Comparison of ENCODE assay signal across 1 cellular context in the genomic region with DNA sequence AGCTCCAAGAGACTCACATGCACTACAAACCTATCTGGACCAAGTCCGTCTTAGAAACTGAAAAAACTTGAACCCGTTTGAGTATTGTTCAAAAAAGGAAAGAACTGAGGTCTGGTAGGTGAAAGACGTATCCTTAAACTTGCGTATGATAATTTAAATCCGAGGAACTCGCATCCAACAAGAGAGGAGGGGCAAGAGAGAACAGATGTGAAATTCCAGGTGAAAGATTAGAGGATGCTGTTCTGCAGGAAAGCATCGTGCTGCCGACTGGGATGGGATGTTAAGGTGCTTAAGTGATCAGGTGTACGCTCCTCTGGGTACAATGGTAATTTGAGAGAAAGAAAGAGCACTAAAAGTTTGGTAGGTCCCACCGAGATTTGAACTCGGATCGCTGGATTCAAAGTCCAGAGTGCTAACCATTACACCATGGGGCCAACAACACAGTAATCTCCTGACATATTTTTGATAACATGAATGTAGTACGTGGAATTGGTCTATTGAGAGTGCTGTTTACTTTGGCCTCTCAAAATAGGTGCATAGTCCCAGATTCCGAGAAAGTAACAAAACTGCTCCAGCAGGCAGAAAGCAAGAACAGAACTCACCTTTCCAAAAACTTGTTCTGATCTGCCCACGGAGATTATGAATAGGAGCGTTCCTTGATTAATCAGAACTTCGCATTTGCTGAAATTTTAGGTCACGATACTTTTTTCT.
TF ChIP-seq lines count a peak whose summit lies in the region.

No MANE protein-coding gene starts in this region.

TF ChIP-seq in HepG2, 621 proteins besides CTCF, POLR2A, EP300 and RAD21 (continued from another document and continues in another):
- TF ChIP-seq, protein P1, sequence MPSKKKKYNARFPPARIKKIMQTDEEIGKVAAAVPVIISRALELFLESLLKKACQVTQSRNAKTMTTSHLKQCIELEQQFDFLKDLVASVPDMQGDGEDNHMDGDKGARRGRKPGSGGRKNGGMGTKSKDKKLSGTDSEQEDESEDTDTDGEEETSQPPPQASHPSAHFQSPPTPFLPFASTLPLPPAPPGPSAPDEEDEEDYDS (CRISPR knock-in tag; IDR thresholded peaks at IDR 0.05), result peak; percentile 59; the same call in 1 of the 2 replicates
- no peak for TF ChIP-seq ZBTB25 (CRISPR knock-in tag; IDR thresholded peaks at IDR 0.05)
- no peak for TF ChIP-seq ETV6 (CRISPR knock-in tag; conservative IDR thresholded peaks at IDR 0.05)
- TF ChIP-seq YEATS4 (CRISPR knock-in tag; IDR thresholded peaks at IDR 0.05; ENCODE audit: borderline replicate concordance), result no peak
- no peak for TF ChIP-seq NFKBIZ (CRISPR knock-in tag; IDR thresholded peaks at IDR 0.05)
- TF ChIP-seq NR3C1 (CRISPR knock-in tag; IDR thresholded peaks at IDR 0.05), result no peak
- TF ChIP-seq ZNF598 (CRISPR knock-in tag; IDR thresholded peaks at IDR 0.05; ENCODE audit: borderline replicate concordance), result no peak
- 0 out of 2 replicates have a peak, but pooled peaks have one; percentile 12 for TF ChIP-seq ZNF383 (CRISPR knock-in tag; IDR thresholded peaks at IDR 0.05; ENCODE audit: borderline replicate concordance)
- TF ChIP-seq IRX3 (CRISPR knock-in tag; IDR thresholded peaks at IDR 0.05; ENCODE audit: borderline replicate concordance, low read depth), result no peak
- no peak for TF ChIP-seq ZNF10 (CRISPR knock-in tag; IDR thresholded peaks at IDR 0.05; ENCODE audit: borderline replicate concordance, low read depth)
- TF ChIP-seq ZBTB38 (CRISPR knock-in tag; IDR thresholded peaks at IDR 0.05), result no peak
- TF ChIP-seq CREB1 (IDR thresholded peaks at IDR 0.05), result peak; percentile 22; the same call in 1 of the 2 replicates
- TF ChIP-seq CREB1 (CRISPR knock-in tag; IDR thresholded peaks at IDR 0.05), result peak; percentile 53
- no peak for TF ChIP-seq HMG20B (CRISPR knock-in tag; conservative IDR thresholded peaks at IDR 0.05)
- TF ChIP-seq PLRG1 (conservative IDR thresholded peaks at IDR 0.05), result no peak
- TF ChIP-seq KLF11 (CRISPR knock-in tag; IDR thresholded peaks at IDR 0.05), result no peak
- TF ChIP-seq NR2F2 (IDR thresholded peaks at IDR 0.05; ENCODE audit: borderline replicate concordance, low read depth), result peak; percentile 24; the same call in 1 of the 2 replicates
- TF ChIP-seq TRIM24 (CRISPR knock-in tag; IDR thresholded peaks at IDR 0.05), result no peak
- peak; percentile 55; the same call in 1 of the 2 replicates for TF ChIP-seq RXRB (CRISPR knock-in tag; IDR thresholded peaks at IDR 0.05; ENCODE audit: borderline replicate concordance)
- TF ChIP-seq SNRNP70 (IDR thresholded peaks at IDR 0.05; ENCODE audit: low read depth, low read length), result no peak
- TF ChIP-seq ZBTB37 (CRISPR knock-in tag; IDR thresholded peaks at IDR 0.05), result no peak
- TF ChIP-seq, protein P2, sequence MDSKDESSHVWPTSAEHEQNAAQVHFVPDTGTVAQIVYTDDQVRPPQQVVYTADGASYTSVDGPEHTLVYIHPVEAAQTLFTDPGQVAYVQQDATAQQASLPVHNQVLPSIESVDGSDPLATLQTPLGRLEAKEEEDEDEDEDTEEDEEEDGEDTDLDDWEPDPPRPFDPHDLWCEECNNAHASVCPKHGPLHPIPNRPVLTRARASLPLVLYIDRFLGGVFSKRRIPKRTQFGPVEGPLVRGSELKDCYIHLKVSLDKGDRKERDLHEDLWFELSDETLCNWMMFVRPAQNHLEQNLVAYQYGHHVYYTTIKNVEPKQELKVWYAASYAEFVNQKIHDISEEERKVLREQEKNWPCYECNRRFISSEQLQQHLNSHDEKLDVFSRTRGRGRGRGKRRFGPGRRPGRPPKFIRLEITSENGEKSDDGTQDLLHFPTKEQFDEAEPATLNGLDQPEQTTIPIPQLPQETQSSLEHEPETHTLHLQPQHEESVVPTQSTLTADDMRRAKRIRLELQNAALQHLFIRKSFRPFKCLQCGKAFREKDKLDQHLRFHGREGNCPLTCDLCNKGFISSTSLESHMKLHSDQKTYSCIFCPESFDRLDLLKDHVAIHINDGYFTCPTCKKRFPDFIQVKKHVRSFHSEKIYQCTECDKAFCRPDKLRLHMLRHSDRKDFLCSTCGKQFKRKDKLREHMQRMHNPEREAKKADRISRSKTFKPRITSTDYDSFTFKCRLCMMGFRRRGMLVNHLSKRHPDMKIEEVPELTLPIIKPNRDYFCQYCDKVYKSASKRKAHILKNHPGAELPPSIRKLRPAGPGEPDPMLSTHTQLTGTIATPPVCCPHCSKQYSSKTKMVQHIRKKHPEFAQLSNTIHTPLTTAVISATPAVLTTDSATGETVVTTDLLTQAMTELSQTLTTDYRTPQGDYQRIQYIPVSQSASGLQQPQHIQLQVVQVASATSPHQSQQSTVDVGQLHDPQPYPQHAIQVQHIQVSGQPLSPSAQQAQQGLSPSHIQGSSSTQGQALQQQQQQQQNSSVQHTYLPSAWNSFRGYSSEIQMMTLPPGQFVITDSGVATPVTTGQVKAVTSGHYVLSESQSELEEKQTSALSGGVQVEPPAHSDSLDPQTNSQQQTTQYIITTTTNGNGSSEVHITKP (CRISPR knock-in tag; IDR thresholded peaks at IDR 0.05; ENCODE audit: low read depth), result peak; percentile 57; the same call in 1 of the 2 replicates
- TF ChIP-seq AHR (CRISPR knock-in tag; IDR thresholded peaks at IDR 0.05), result no peak
- TF ChIP-seq CENPT (CRISPR knock-in tag; IDR thresholded peaks at IDR 0.05; ENCODE audit: low read depth), result no peak
- TF ChIP-seq BORCS8-MEF2B (CRISPR knock-in tag; IDR thresholded peaks at IDR 0.05), result no peak
- no peak for TF ChIP-seq XRCC5 (optimal IDR thresholded peaks at IDR 0.05; ENCODE audit: low read length)
- TF ChIP-seq SSRP1 (CRISPR knock-in tag; IDR thresholded peaks at IDR 0.05), result no peak; the same call in 1 of the 2 replicates
- no peak for TF ChIP-seq RARG (CRISPR knock-in tag; IDR thresholded peaks at IDR 0.05; ENCODE audit: low read depth)
- TF ChIP-seq ZNF720 (CRISPR knock-in tag; IDR thresholded peaks at IDR 0.05), result no peak
- no peak for TF ChIP-seq THAP8 (CRISPR knock-in tag; IDR thresholded peaks at IDR 0.05; ENCODE audit: borderline replicate concordance)
- TF ChIP-seq CENPX (CRISPR knock-in tag; IDR thresholded peaks at IDR 0.05), result no peak
- TF ChIP-seq, protein P3, sequence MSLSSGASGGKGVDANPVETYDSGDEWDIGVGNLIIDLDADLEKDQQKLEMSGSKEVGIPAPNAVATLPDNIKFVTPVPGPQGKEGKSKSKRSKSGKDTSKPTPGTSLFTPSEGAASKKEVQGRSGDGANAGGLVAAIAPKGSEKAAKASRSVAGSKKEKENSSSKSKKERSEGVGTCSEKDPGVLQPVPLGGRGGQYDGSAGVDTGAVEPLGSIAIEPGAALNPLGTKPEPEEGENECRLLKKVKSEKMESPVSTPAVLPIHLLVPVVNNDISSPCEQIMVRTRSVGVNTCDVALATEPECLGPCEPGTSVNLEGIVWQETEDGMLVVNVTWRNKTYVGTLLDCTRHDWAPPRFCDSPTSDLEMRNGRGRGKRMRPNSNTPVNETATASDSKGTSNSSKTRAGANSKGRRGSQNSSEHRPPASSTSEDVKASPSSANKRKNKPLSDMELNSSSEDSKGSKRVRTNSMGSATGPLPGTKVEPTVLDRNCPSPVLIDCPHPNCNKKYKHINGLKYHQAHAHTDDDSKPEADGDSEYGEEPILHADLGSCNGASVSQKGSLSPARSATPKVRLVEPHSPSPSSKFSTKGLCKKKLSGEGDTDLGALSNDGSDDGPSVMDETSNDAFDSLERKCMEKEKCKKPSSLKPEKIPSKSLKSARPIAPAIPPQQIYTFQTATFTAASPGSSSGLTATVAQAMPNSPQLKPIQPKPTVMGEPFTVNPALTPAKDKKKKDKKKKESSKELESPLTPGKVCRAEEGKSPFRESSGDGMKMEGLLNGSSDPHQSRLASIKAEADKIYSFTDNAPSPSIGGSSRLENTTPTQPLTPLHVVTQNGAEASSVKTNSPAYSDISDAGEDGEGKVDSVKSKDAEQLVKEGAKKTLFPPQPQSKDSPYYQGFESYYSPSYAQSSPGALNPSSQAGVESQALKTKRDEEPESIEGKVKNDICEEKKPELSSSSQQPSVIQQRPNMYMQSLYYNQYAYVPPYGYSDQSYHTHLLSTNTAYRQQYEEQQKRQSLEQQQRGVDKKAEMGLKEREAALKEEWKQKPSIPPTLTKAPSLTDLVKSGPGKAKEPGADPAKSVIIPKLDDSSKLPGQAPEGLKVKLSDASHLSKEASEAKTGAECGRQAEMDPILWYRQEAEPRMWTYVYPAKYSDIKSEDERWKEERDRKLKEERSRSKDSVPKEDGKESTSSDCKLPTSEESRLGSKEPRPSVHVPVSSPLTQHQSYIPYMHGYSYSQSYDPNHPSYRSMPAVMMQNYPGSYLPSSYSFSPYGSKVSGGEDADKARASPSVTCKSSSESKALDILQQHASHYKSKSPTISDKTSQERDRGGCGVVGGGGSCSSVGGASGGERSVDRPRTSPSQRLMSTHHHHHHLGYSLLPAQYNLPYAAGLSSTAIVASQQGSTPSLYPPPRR (CRISPR knock-in tag; IDR thresholded peaks at IDR 0.05; ENCODE audit: borderline replicate concordance), result no peak
- TF ChIP-seq KDM2A (CRISPR knock-in tag; IDR thresholded peaks at IDR 0.05; ENCODE audit: borderline replicate concordance, low read depth), result no peak
- no peak for TF ChIP-seq NFRKB (IDR thresholded peaks at IDR 0.05)
- no peak for TF ChIP-seq ZNF543 (CRISPR knock-in tag; IDR thresholded peaks at IDR 0.05)
- TF ChIP-seq ZBED4 (CRISPR knock-in tag; IDR thresholded peaks at IDR 0.05; ENCODE audit: borderline replicate concordance), result peak; percentile 43
- peak; percentile 61; the same call in 1 of the 2 replicates for TF ChIP-seq TGIF2 (CRISPR knock-in tag; IDR thresholded peaks at IDR 0.05)
- TF ChIP-seq RELA (CRISPR knock-in tag; IDR thresholded peaks at IDR 0.05), result no peak
- TF ChIP-seq, protein P4, sequence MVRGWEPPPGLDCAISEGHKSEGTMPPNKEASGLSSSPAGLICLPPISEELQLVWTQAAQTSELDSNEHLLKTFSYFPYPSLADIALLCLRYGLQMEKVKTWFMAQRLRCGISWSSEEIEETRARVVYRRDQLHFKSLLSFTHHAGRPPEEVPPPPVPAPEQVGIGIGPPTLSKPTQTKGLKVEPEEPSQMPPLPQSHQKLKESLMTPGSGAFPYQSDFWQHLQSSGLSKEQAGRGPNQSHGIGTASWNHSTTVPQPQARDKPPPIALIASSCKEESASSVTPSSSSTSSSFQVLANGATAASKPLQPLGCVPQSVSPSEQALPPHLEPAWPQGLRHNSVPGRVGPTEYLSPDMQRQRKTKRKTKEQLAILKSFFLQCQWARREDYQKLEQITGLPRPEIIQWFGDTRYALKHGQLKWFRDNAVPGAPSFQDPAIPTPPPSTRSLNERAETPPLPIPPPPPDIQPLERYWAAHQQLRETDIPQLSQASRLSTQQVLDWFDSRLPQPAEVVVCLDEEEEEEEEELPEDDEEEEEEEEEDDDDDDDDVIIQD (CRISPR knock-in tag; IDR thresholded peaks at IDR 0.05; ENCODE audit: low read depth), result no peak
- TF ChIP-seq FOXK2 (IDR thresholded peaks at IDR 0.05), result peak; percentile 54; the same call in 1 of the 2 replicates
- no peak for TF ChIP-seq ZNF607 (CRISPR knock-in tag; IDR thresholded peaks at IDR 0.05; ENCODE audit: borderline replicate concordance)
- no peak for TF ChIP-seq ZNF501 (CRISPR knock-in tag; IDR thresholded peaks at IDR 0.05)
- TF ChIP-seq PRPF4 (IDR thresholded peaks at IDR 0.05; ENCODE audit: low read depth, low read length, poor library complexity, severe bottlenecking), result peak; percentile 91
- TF ChIP-seq NFYB (CRISPR knock-in tag; IDR thresholded peaks at IDR 0.05), result no peak
- TF ChIP-seq NFIC (IDR thresholded peaks at IDR 0.05; ENCODE audit: low read length), result peak; percentile 62
- no peak for TF ChIP-seq POLR2G (IDR thresholded peaks at IDR 0.05; ENCODE audit: low read depth, low read length)
